8 cellular contexts compared by ENCODE assay signal in genomic region chr19:39445258-39446071, GRCh38. TPM values are rescaled to one million over a fixed set of nuclear protein-coding genes. Genes with fewer than 3 reads are reported as not detected.
DNase-seq lines count a peak whose midpoint lies in the region; ATAC-seq and TF ChIP-seq lines count a peak whose summit lies in the region.

SUPT5H (plus strand) TSS chr19:39445582; CDS start chr19:39445891, 309 bp downstream.

- peaks cover 61% of the 10 kb centered on the region for H3K4me1 ChIP-seq in DOHH2 (ENCODE audit: control insufficient read depth, low read length)

- POLR2A ChIA-PET in RWPE1 (lab: Yijun Ruan, JAX; ENCODE audit: low non-redundant PET): interaction anchor here (0.6 to 1.3 kb wide), 3 partner anchors 10 to 373 kb away, joined by 4 to 7 read pairs (median 5); partner anchors contain the start of gene RPS16

- peaks cover 27% of the 10 kb centered on the region for H3K4me1 Mint-ChIP-seq in activated T-helper 17 cell treated with anti-CD3 and anti-CD28 coated beads, Interleukin-2, amount 50 U/mL, for 72 hours
- peaks cover 41 to 54% of the 10 kb centered on the region in 2 donors for H3K4me1 Mint-ChIP-seq in natural killer cell

- H3K27me3 ChIP-seq in DOHH2 (ENCODE audit: control insufficient read depth, low read length): no peaks in the 10 kb centered on the region

- H3K36me3 Mint-ChIP-seq in activated T-helper 17 cell treated with anti-CD3 and anti-CD28 coated beads, Interleukin-2, amount 50 U/mL, for 72 hours (ENCODE audit: low read depth): peaks cover 61% of the 10 kb centered on the region
- H3K36me3 Mint-ChIP-seq in natural killer cell: no peaks in the 10 kb centered on the region

- TF ChIP-seq CTCF in DOHH2 (IDR thresholded peaks at IDR 0.05; ENCODE audit: low read depth, low read length, poor library complexity, severe bottlenecking): no peak
- TF ChIP-seq CTCF in LNCaP clone FGC (IDR thresholded peaks at IDR 0.05; ENCODE audit: control insufficient read depth, extremely low read depth, insufficient read depth): no peak
- no peak for TF ChIP-seq CTCF in RWPE1 (conservative IDR thresholded peaks at IDR 0.05; ENCODE audit: low read depth)
- TF ChIP-seq CTCF in fibroblast of mammary gland (conservative IDR thresholded peaks at IDR 0.05; ENCODE audit: control insufficient read depth, insufficient read depth, low read depth, low read length): no peak
- no peak for TF ChIP-seq CTCF in natural killer cell (IDR thresholded peaks at IDR 0.05)

- peak; percentile 90 for ATAC-seq in activated T-helper 17 cell treated with anti-CD3 and anti-CD28 coated beads, Interleukin-2, amount 50 U/mL, for 72 hours (replicated peaks)
- peak; percentile 93 to 98 (median 95) for ATAC-seq in natural killer cell

- H3K4me3 Mint-ChIP-seq in activated T-helper 17 cell treated with anti-CD3 and anti-CD28 coated beads, Interleukin-2, amount 50 U/mL, for 72 hours: peak within 1 kb of the TSS; percentile 93
- peak within 1 kb of the TSS; percentile 98 for H3K4me3 Mint-ChIP-seq in natural killer cell

- peak within 1 kb of the TSS; percentile 77 for H3K4me2 ChIP-seq in DOHH2 (ENCODE audit: low read length)

- 0 out of 2 replicates have a peak, but pooled peaks cover 4% of the 10 kb centered on the region for H4K20me1 ChIP-seq in DOHH2 (ENCODE audit: control insufficient read depth, insufficient read depth, low read depth, low read length)

- H3K4me3 ChIP-seq in DOHH2 (ENCODE audit: low read length) (peak within 1 kb of the TSS; percentile 100), LNCaP clone FGC (ENCODE audit: low read depth, low read length) (peak within 1 kb of the TSS; percentile 80), fibroblast of mammary gland (ENCODE audit: control insufficient read depth, low read depth, low read length) (peak within 1 kb of the TSS; percentile 99)

- CTCF ChIA-PET in RWPE1 (lab: Yijun Ruan, JAX): interaction anchor here (0.6 to 1.6 kb wide), 3 partner anchors 13 to 87 kb away, joined by 7 to 8 read pairs (median 8); partner anchors contain the start of gene EID2B

- H3K36me3 ChIP-seq in DOHH2 (ENCODE audit: control insufficient read depth, low read length): peaks cover 51% of the 10 kb centered on the region

- intact Hi-C loops in natural killer cell (cut with micrococcal nuclease): loop anchor here (1.0 to 2.0 kb wide), 5 partner anchors 9 to 55 kb away; partner anchors contain the start of genes MED29, PAF1, PLEKHG2 and TIMM50

- no peaks in the 10 kb centered on the region for H3K9me2 ChIP-seq in DOHH2 (replicated peaks; ENCODE audit: control insufficient read depth, low read length)

- no peaks in the 10 kb centered on the region for H3K9me3 ChIP-seq in DOHH2 (ENCODE audit: control insufficient read depth, insufficient read depth, low read length)

- peak within 1 kb of the TSS; percentile 99 for H3K27ac Mint-ChIP-seq in activated T-helper 17 cell treated with anti-CD3 and anti-CD28 coated beads, Interleukin-2, amount 50 U/mL, for 72 hours
- peak within 1 kb of the TSS; percentile 97 to 100 for H3K27ac Mint-ChIP-seq in natural killer cell

- peaks cover 9% of the 10 kb centered on the region for H3F3A ChIP-seq in DOHH2 (ENCODE audit: control insufficient read depth, insufficient read depth)

- DNase-seq in GOT3 (lab: John Stamatoyannopoulos, UW): peak; percentile 84
- peak; percentile 96 for DNase-seq in LNCaP clone FGC (ENCODE audit: low read depth)
- DNase-seq in RWPE1 (ENCODE audit: low spot score): peak; percentile 99
- peak; percentile 97 for DNase-seq in fibroblast of mammary gland (ENCODE audit: low read depth)
- DNase-seq in natural killer cell: peak; percentile 96
- peak; percentile 98 for DNase-seq in stimulated activated naive CD4-positive, alpha-beta T cell treated with Interleukin-2 at 50 U/mL for 16 hours (lab: John Stamatoyannopoulos, UW)

- H3K27ac ChIP-seq in DOHH2 (ENCODE audit: low read depth, low read length) (peak within 1 kb of the TSS; percentile 86), RWPE1 (peak within 1 kb of the TSS; percentile 82)

- no peaks in the 10 kb centered on the region for H3K27me3 Mint-ChIP-seq in activated T-helper 17 cell treated with anti-CD3 and anti-CD28 coated beads, Interleukin-2, amount 50 U/mL, for 72 hours
- H3K27me3 Mint-ChIP-seq in natural killer cell (ENCODE audit: low read depth in 2 of 2): no peaks in the 10 kb centered on the region

- no peaks in the 10 kb centered on the region for H3K9me3 Mint-ChIP-seq in activated T-helper 17 cell treated with anti-CD3 and anti-CD28 coated beads, Interleukin-2, amount 50 U/mL, for 72 hours
- no peaks in the 10 kb centered on the region for H3K9me3 Mint-ChIP-seq in natural killer cell

- peaks cover 64% of the 10 kb centered on the region for H3K79me2 ChIP-seq in DOHH2 (ENCODE audit: control insufficient read depth, low read length)

RNA-seq across cellular contexts. Expression of gene SUPT5H, which starts in this region (rescaled TPM):
- 100 to 1,000 TPM; 182 to 239 TPM for total RNA-seq in activated T-helper 17 cell treated with anti-CD3 and anti-CD28 coated beads, Interleukin-2, amount 50 U/mL, for 72 hours
- 100 to 1,000 TPM; 228 to 256 (median 230) TPM for total RNA-seq in natural killer cell

Comparison
In these comparisons a context has a peak if more than half of its experiments do, and no peak if none do; other contexts are left out.
1. Peak in every context shown above with its lines: DNase-seq, ATAC-seq, H3K4me3 ChIP-seq and H3K27ac ChIP-seq.